In the genomic region with DNA sequence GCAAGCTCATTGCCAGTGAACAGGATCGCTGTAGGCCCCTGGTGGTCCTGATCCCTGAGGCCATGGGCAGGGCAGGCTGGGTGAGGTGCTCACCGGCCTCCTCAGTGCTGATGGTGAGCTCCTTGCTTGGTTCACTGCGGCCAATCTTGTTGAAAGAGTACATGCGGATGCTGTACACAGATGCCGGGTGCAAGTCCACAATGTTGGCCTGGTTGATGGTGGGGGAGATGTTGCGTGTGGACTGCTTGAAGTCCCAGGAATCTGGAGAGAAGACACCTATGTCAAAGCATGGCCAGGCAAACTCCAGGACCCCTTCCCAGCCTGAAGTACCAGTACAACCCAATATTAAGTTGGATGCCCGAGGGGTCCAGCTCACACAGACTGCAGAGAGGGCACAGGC, we compare ENCODE assay signal across 2 cellular contexts.
TF ChIP-seq lines count a peak whose summit lies in the region.

No MANE protein-coding gene starts in this region.

TF ChIP-seq in H1, 55 proteins besides CTCF, POLR2A, EP300 and RAD21 (continues in another document):
- TF ChIP-seq SRF (IDR thresholded peaks at IDR 0.05; ENCODE audit: low read depth, low read length) (no peak), CBX5 (IDR thresholded peaks at IDR 0.05; ENCODE audit: low read depth, low read length) (no peak), HDAC2 (IDR thresholded peaks at IDR 0.05; ENCODE audit: borderline replicate concordance in 1 of 2, low read depth in 2 of 2, low read length in 2 of 2) (no peak), FOSL1 (IDR thresholded peaks at IDR 0.05; ENCODE audit: insufficient read depth, low read depth, low read length) (no peak), CHD7 (IDR thresholded peaks at IDR 0.05; ENCODE audit: insufficient replicate concordance, low read length) (no peak), POLR2AphosphoS5 (IDR thresholded peaks at IDR 0.05; ENCODE audit: low read depth, low read length) (no peak), SP2 (IDR thresholded peaks at IDR 0.05; ENCODE audit: low read length) (no peak), JUN (IDR thresholded peaks at IDR 0.05; ENCODE audit: low read depth, low read length) (no peak), SAP30 (IDR thresholded peaks at IDR 0.05; ENCODE audit: insufficient read depth, insufficient replicate concordance, low read length) (no peak), BCL11A (IDR thresholded peaks at IDR 0.05; ENCODE audit: low read depth in 2 of 2, low read length in 2 of 2) (no peak), RBBP5 (IDR thresholded peaks at IDR 0.05; ENCODE audit: borderline replicate concordance, low read depth, low read length) (no peak), TAF7 (optimal IDR thresholded peaks at IDR 0.05; ENCODE audit: borderline replicate concordance, low read depth, low read length) (no peak), SP1 (IDR thresholded peaks at IDR 0.05; ENCODE audit: low read depth, low read length) (no peak), ASH2L (IDR thresholded peaks at IDR 0.05; ENCODE audit: low read length) (no peak), TEAD4 (IDR thresholded peaks at IDR 0.05; ENCODE audit: low read depth, low read length) (no peak), KDM4A (IDR thresholded peaks at IDR 0.05; ENCODE audit: low read depth, low read length, severe bottlenecking) (no peak)

TF ChIP-seq in SK-N-SH treated with all-trans-retinoic acid at 6 μM for 48 hours, 23 proteins besides CTCF, POLR2A, EP300 and RAD21:
- TF ChIP-seq TSHZ2 (CRISPR knock-in tag; IDR thresholded peaks at IDR 0.05): no peak
- TF ChIP-seq, protein P1, sequence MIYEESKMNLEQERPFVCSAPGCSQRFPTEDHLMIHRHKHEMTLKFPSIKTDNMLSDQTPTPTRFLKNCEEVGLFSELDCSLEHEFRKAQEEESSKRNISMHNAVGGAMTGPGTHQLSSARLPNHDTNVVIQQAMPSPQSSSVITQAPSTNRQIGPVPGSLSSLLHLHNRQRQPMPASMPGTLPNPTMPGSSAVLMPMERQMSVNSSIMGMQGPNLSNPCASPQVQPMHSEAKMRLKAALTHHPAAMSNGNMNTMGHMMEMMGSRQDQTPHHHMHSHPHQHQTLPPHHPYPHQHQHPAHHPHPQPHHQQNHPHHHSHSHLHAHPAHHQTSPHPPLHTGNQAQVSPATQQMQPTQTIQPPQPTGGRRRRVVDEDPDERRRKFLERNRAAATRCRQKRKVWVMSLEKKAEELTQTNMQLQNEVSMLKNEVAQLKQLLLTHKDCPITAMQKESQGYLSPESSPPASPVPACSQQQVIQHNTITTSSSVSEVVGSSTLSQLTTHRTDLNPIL (CRISPR knock-in tag; IDR thresholded peaks at IDR 0.05; ENCODE audit: low read depth): no peak
- TF ChIP-seq PATZ1 (CRISPR knock-in tag; IDR thresholded peaks at IDR 0.05; ENCODE audit: borderline replicate concordance): no peak
- TF ChIP-seq ESRRG (CRISPR knock-in tag; IDR thresholded peaks at IDR 0.05): no peak
- TF ChIP-seq ZNF70 (CRISPR knock-in tag; IDR thresholded peaks at IDR 0.05): no peak
